In the genomic region with DNA sequence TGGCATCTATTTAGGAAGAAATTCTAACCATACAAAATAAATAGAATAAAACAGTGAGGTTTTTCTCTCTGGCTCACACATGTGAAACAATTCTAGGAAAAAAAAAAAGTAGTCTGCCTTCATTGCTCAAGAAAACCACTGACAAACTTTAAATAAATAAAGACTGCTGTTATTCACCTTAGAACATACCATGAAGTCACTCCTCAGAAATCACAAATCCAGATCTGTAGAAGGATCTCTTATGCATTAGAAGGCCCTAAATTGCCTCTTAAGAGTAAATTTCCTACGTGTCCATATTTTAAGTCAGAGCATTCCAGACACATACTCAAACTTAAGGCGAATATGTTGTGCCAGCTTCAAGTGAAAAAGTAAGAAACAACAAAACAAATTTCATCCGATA, we compare ENCODE assay signal across 21 cellular contexts.
"Had no signal": no experiment of that assay in that cellular context is flagged by ENCODE, and none has a peak within 500 bp of the region (broad histone marks: within the 10 kb centered on the region; RNA-seq: fewer than 3 reads in every experiment).

No MANE protein-coding gene starts in this region.

- H3K9me3 ChIP-seq: SK-N-SH had no signal

- H3K9me2 ChIP-seq: SK-N-SH had no signal

- DNase-seq: activated CD4-positive, alpha-beta T cell treated with anti-CD3 and anti-CD28 coated beads, Interleukin-2, amount 50 U/mL, for 4 hours; activated CD4-positive, CD25-positive, alpha-beta regulatory T cell; activated CD8-positive, alpha-beta memory T cell treated with anti-CD3 and anti-CD28 coated beads, Interleukin-2, amount 50 U/mL, for 48 hours; activated CD8-positive, alpha-beta T cell treated with anti-CD3 and anti-CD28 coated beads, Interleukin-2, amount 10 ng/mL, durations not matched to agents 7 days and 5 days; activated naive CD4-positive, alpha-beta T cell treated with anti-CD3 and anti-CD28 coated beads, Interleukin-2, amount 50 U/mL, for 16 hours; activated naive CD8-positive, alpha-beta T cell treated with anti-CD3 and anti-CD28 coated beads, Interleukin-2, amount 10 ng/mL, durations not matched to agents 7 days and 5 days; activated T-cell treated with anti-CD3 and anti-CD28 coated beads, Interleukin-2, amount 50 U/mL, for 1 hour; aorta; Karpas-422; MM.1S; NCI-H1105; NCI-H1436; NCI-H1694 treated with DMSO at 0.1 percent for 48 hours; NCI-H2029 treated with DMSO at 0.1 percent for 48 hours; NCI-H345; NCI-H510A; NCI-H526 treated with DMSO at 0.1 percent for 48 hours; NCI-H82; SK-N-SH; T-helper 1 cell had no signal

- H3K27ac ChIP-seq: VCaP had no signal

- H3K9ac ChIP-seq: SK-N-SH had no signal

- H3K4me2 ChIP-seq: SK-N-SH had no signal
